In the genomic region with DNA sequence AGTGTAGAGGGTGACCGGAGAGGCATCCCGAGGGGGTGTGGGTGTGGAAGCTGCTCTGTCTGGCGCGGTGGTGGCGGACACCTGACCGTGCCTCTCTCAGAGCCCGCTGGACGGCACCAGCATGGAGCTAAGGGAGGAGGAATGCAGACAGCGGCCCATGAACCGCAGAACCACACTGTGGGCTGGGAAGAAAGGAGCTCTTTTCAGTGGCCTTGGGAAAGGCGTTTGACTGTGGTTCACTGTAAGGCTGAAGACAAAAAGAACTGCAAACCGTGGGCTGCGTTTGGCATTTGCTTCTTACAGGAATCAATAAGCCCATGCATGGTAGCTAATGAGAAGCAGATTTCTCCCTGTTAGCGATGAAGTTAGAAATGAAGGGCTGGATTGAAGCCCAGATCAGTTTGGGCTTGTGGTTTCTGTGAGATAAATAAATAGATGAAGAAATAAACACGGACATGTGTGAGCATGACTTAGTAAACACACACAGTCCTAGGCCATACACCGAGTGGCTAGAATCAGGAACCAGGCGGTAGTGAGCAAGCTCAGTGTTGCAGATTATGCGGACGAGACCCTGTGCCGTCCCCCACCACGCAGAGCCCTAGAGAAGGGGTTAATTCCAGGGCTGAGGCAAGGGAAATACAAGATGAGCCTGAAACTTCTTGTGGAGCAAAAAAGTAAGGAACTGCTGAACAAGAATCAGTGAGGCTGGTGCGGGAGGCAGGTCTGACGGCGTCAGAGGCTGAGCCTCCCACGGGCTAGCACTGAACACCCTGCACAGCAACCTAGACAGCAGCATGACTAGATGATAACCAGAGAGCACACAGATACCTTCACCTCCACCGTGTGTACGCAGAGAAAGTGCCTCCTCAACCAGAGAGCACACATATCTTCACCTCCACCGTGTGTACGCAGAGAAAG, we compare ENCODE assay signal across 13 cellular contexts. TPM values are rescaled to one million over a fixed set of nuclear protein-coding genes. Genes with fewer than 3 reads are reported as not detected.
DNase-seq lines count a peak whose midpoint lies in the region; ATAC-seq and TF ChIP-seq lines count a peak whose summit lies in the region.
"Had no signal": no experiment of that assay in that cellular context is flagged by ENCODE, and none has a peak within 500 bp of the region (broad histone marks: within the 10 kb centered on the region; RNA-seq: fewer than 3 reads in every experiment).

No MANE protein-coding gene starts in this region.

- ATAC-seq in Right ventricle myocardium superior (ENCODE audit: poor library complexity) (no peak), GM21717 (IDR thresholded peaks at IDR 0.05; ENCODE audit: unreplicated experiment) (no peak), HG03565 (IDR thresholded peaks at IDR 0.05; ENCODE audit: unreplicated experiment) (no peak), HG03039 (IDR thresholded peaks at IDR 0.05; ENCODE audit: unreplicated experiment) (no peak)

- H3K9me3 Mint-ChIP-seq in brain: peaks cover 0 to 7% (median 5%) of the 10 kb centered on the region in 5 experiments

- TF ChIP-seq CTCF in brain (conservative IDR thresholded peaks at IDR 0.05): no peak

- peak overlapping the region; percentile 44 to 81 (median 50) for H3K27ac Mint-ChIP-seq in brain
- H3K27ac Mint-ChIP-seq: type B pancreatic cell had no signal

- H3K4me1 Mint-ChIP-seq in brain: peaks cover 24% of the 10 kb centered on the region

- intact Hi-C loops in cardiac septum (cut with DNase I): no loop called here
- intact Hi-C loops in Right ventricle myocardium superior (cut with DNase I): no loop called here

- H3K36me3 Mint-ChIP-seq in brain: peaks cover 69% of the 10 kb centered on the region

- no peak overlapping the region for H3K4me3 Mint-ChIP-seq in brain
- H3K4me3 Mint-ChIP-seq: type B pancreatic cell had no signal

- H3K27me3 Mint-ChIP-seq in brain: no peaks in the 10 kb centered on the region
- H3K27me3 Mint-ChIP-seq: type B pancreatic cell had no signal

- DNase-seq in cardiac septum (ENCODE audit: low spot score) (peak; percentile 74), Right ventricle myocardium superior (no peak), islet precursor cell (peak; percentile 35), MV-4-11 (lab: John Stamatoyannopoulos, UW) (no peak)
- DNase-seq: activated CD4-positive, CD25-positive, alpha-beta regulatory T cell; activated T-cell treated with anti-CD3 and anti-CD28 coated beads, Interleukin-2, amount 50 U/mL, for 48 hours; occipital lobe; SIG-M5 had no signal

RNA-seq across cellular contexts. Expression of a gene that starts 29.3 kb away (rescaled TPM):
- total RNA-seq in cardiac septum: 16.4 TPM
- total RNA-seq in Right ventricle myocardium superior: 19.8 TPM
- polyA plus RNA-seq in brain (ENCODE audit: insufficient read depth, low read depth, low replicate concordance): 5.5 TPM

Comparison
In these comparisons a context has a peak if more than half of its experiments do, and no peak if none do; other contexts are left out.
1. DNase-seq: peak in cardiac septum (single experiment) and islet precursor cell (single experiment); none in Right ventricle myocardium superior (single experiment) and MV-4-11 (single experiment).